ENCODE assay signal across 8 cellular contexts in genomic region chr6:41939091-41939847, GRCh38. TPM values are rescaled to one million over a fixed set of nuclear protein-coding genes. Genes with fewer than 3 reads are reported as not detected.
DNase-seq lines count a peak whose midpoint lies in the region; ATAC-seq and TF ChIP-seq lines count a peak whose summit lies in the region.

No MANE protein-coding gene starts in this region.

- H3K27me3 ChIP-seq in Panc1 (ENCODE audit: control insufficient read depth, insufficient read depth, low read length) (no peaks in the 10 kb centered on the region), mammary epithelial cell (ENCODE audit: insufficient read depth, low read length) (no peaks in the 10 kb centered on the region), right lobe of liver (no peaks in the 10 kb centered on the region)

- peak overlapping the region in 1 of 2 experiments; percentile 90; a peak in 1 of 4 replicates for H3K4me3 ChIP-seq in Panc1 (ENCODE audit: low read depth in 2 of 2, low read length in 2 of 2)
- H3K4me3 ChIP-seq in mammary epithelial cell (replicated peaks in 1 of 3; ENCODE audit: insufficient read depth in 1 of 3, low read depth in 2 of 3, low read length in 3 of 3) = peak overlapping the region in 1 of 3 experiments; percentile 95
- no peak overlapping the region for H3K4me3 ChIP-seq in right lobe of liver

- CTCF ChIA-PET in Panc1 (lab: Charles Lee) (interaction anchor here (0.8 to 1.0 kb wide), 3 partner anchors 89 to 152 kb away, joined by 3 read pairs; partner anchors contain the start of gene TOMM6), mammary epithelial cell (lab: Charles Lee; ENCODE audit: low non-redundant PET) (interaction anchor here (0.6 kb wide), 1 partner anchor 233 kb away, joined by 4 read pairs; no protein-coding TSS in a partner anchor)

- H3K4me2 ChIP-seq in mammary epithelial cell (ENCODE audit: insufficient read depth, low read depth, low read length) = peak overlapping the region; percentile 89

- H3K79me2 ChIP-seq in mammary epithelial cell (ENCODE audit: insufficient read depth, low read length) = peaks cover 56% of the 10 kb centered on the region

- H2AFZ ChIP-seq in mammary epithelial cell (ENCODE audit: low read depth, low read length) = no peak overlapping the region

- no TSS peak for BruUV-seq in Panc1 (replicated peaks; lab: Mats Ljungman, UMichigan)
- no TSS peak for BruUV-seq in mammary epithelial cell (replicated peaks; lab: Mats Ljungman, UMichigan)

- dilution Hi-C loops in mammary epithelial cell (cut with HindIII; ENCODE audit: low sequenced_read_pairs) = no loop called here

- intact Hi-C loops in Panc1 (cut with micrococcal nuclease; ENCODE audit: unreplicated experiment) = no loop called here
- intact Hi-C loops in mammary epithelial cell (cut with micrococcal nuclease) = loop anchor here (10.0 kb wide), 1 partner anchor 286 kb away; no protein-coding TSS in a partner anchor
- intact Hi-C loops in right lobe of liver (cut with DNase I) = loop anchor here in 1 of 2 donors (10.0 kb wide), 1 partner anchor 106 kb away; no protein-coding TSS in a partner anchor

- in situ Hi-C loops in Panc1 (cut with HindIII; ENCODE audit: low pct_unique_long_range_greater_than_20kb, low sequenced_read_pairs) (no loop called here), mammary epithelial cell (cut with MboI; ENCODE audit: low sequenced_read_pairs in 2 of 2) (no loop called here)

- whole genome bisulfite sequencing in mammary epithelial cell (ENCODE audit: low coverage, missing lambda C conversion rate) = 69% methylated on average over 8 of the region's 12 CpGs
- 55% methylated on average over 10 of the region's 12 CpGs for WGBS in right lobe of liver (ENCODE audit: insufficient coverage, low coverage, low lambda C conversion rate, missing lambda C conversion rate)

- no peaks in the 10 kb centered on the region for H4K20me1 ChIP-seq in mammary epithelial cell (ENCODE audit: insufficient read depth, low read length)

- ATAC-seq in Panc1 (no peak), right lobe of liver (no peak), GM21528 (IDR thresholded peaks at IDR 0.05; ENCODE audit: low FRiP score, unreplicated experiment) (no peak)

- H3K4me1 ChIP-seq in Panc1 (ENCODE audit: control insufficient read depth, insufficient read depth, low read length) = peaks cover 46% of the 10 kb centered on the region
- peaks cover 42% of the 10 kb centered on the region for H3K4me1 ChIP-seq in mammary epithelial cell (ENCODE audit: insufficient read depth, low read length)
- H3K4me1 ChIP-seq in right lobe of liver = peaks cover 0 to 17% (median 0%) of the 10 kb centered on the region in 4 donors

- no peaks in the 10 kb centered on the region for H3K36me3 ChIP-seq in Panc1 (ENCODE audit: control insufficient read depth, insufficient read depth, low read length)
- H3K36me3 ChIP-seq in mammary epithelial cell (ENCODE audit: insufficient read depth, low read length) = peaks cover 15% of the 10 kb centered on the region
- H3K36me3 ChIP-seq in right lobe of liver = peaks cover 0 to 18% (median 5%) of the 10 kb centered on the region in 4 donors

- TF ChIP-seq CTCF in Panc1 (IDR thresholded peaks at IDR 0.05) (no peak), mammary epithelial cell (conservative IDR thresholded peaks at IDR 0.05 in 1 of 2, IDR thresholded peaks at IDR 0.05 in 1 of 2; ENCODE audit: extremely low read depth in 1 of 2, insufficient read depth in 1 of 2, low read depth in 1 of 2, low read length in 2 of 2) (no peak), right lobe of liver (IDR thresholded peaks at IDR 0.05) (no peak)

- no peak for TF ChIP-seq POLR2A in right lobe of liver (IDR thresholded peaks at IDR 0.05)

- POLR2A ChIA-PET in Panc1 (lab: Charles Lee) = interaction anchor here (0.6 to 0.7 kb wide), 2 partner anchors 16 to 93 kb away, joined by 7 to 15 read pairs; no protein-coding TSS in a partner anchor

- H3K27ac ChIP-seq in Panc1 (ENCODE audit: low read length) = peak overlapping the region; percentile 71; the same call in 1 of the 2 replicates
- no peak overlapping the region for H3K27ac ChIP-seq in mammary epithelial cell (ENCODE audit: insufficient read depth, low read depth, low read length)
- peak overlapping the region in 1 of 3 donors; percentile 29 for H3K27ac ChIP-seq in right lobe of liver
- H3K27ac ChIP-seq in temporal lobe (ENCODE audit: low read depth, low read length) = peak overlapping the region; percentile 61

- DNase-seq in GM03348 (ENCODE audit: low spot score) (peak; percentile 44), Panc1 (ENCODE audit: low read depth, low spot score) (no peak), mammary epithelial cell (no peak), right lobe of liver (peak; percentile 50 to 66 (median 63)), HuH-7 (ENCODE audit: low spot score) (no peak), 8988T (no peak)

- H3K9ac ChIP-seq in mammary epithelial cell (ENCODE audit: insufficient read depth, low read length) = no peak overlapping the region

- H3K9me3 ChIP-seq in Panc1 (ENCODE audit: control insufficient read depth, insufficient read depth, low read depth, low read length) (no peaks in the 10 kb centered on the region), mammary epithelial cell (replicated peaks; ENCODE audit: insufficient read depth, low read length) (no peaks in the 10 kb centered on the region), right lobe of liver (no peaks in the 10 kb centered on the region)

RNA-seq across cellular contexts. Expression of gene CCND3, which starts 2.3 kb away (rescaled TPM):
- total RNA-seq in Panc1 (2021; ENCODE audit: unreplicated experiment) = 36.8 TPM
- polyA plus RNA-seq in Panc1 (2012; ENCODE audit: insufficient read length) = 44.2 TPM
- total RNA-seq in mammary epithelial cell = 10 to 100 TPM; 45.7 to 80.3 TPM
- polyA plus RNA-seq in mammary epithelial cell = 123 TPM
- 39.2 TPM for polyA minus RNA-seq in mammary epithelial cell
- 10 to 100 TPM; 11.3 to 51.9 (median 14.2) TPM for total RNA-seq in right lobe of liver
- total RNA-seq in temporal lobe = 13.0 TPM

RNA-seq across cellular contexts. Expression of gene BYSL, which starts 18.0 kb away (rescaled TPM):
- total RNA-seq in Panc1 (2021; ENCODE audit: unreplicated experiment) (49.1 TPM), mammary epithelial cell (10 to 100 TPM; 14.2 to 52.5 TPM), right lobe of liver (10 to 100 TPM in 1 of 6 experiments, 1 to 10 TPM in 5; 3.7 to 10.8 (median 8.4) TPM), temporal lobe (11.6 TPM)
- polyA plus RNA-seq in Panc1 (2012; ENCODE audit: insufficient read length) = 75.1 TPM
- polyA plus RNA-seq in mammary epithelial cell = 39.0 TPM
- polyA minus RNA-seq in mammary epithelial cell = 95.2 TPM

RNA-seq across cellular contexts. Expression of gene MED20, which starts 18.3 kb away (rescaled TPM):
- total RNA-seq in Panc1 (2021; ENCODE audit: unreplicated experiment) = 24.5 TPM
- polyA plus RNA-seq in Panc1 (2012; ENCODE audit: insufficient read length) = 14.2 TPM
- 10 to 100 TPM; 22.4 to 23.7 TPM for total RNA-seq in mammary epithelial cell
- polyA plus RNA-seq in mammary epithelial cell = 24.5 TPM
- polyA minus RNA-seq in mammary epithelial cell = 60.3 TPM
- total RNA-seq in right lobe of liver = 10 to 100 TPM in 1 of 6 experiments, 1 to 10 TPM in 5; 7.2 to 10.8 (median 7.7) TPM
- total RNA-seq in temporal lobe = 13.3 TPM

RNA-seq across cellular contexts. Expression of gene USP49, which starts 44.1 kb away (rescaled TPM):
- total RNA-seq in Panc1 (2021; ENCODE audit: unreplicated experiment) (5.4 TPM), mammary epithelial cell (1 to 10 TPM; 3.6 to 3.7 TPM), right lobe of liver (1 to 10 TPM in 5 of 6 experiments, under 1 TPM in 1; 0.87 to 2.0 (median 1.3) TPM), temporal lobe (14.5 TPM)
- 2.3 TPM for polyA plus RNA-seq in Panc1 (2012; ENCODE audit: insufficient read length)
- 1.00 TPM for polyA plus RNA-seq in mammary epithelial cell
- 0.16 TPM for polyA minus RNA-seq in mammary epithelial cell

Comparison
In these comparisons a context has a peak if more than half of its experiments do, and no peak if none do; other contexts are left out.
1. DNase-seq: peak in GM03348 (single experiment) and right lobe of liver (3 of 3); none in Panc1 (single experiment), mammary epithelial cell (single experiment), HuH-7 (single experiment) and 8988T (single experiment).